Comparison of ENCODE assay signal across 19 cellular contexts in genomic region chr17:71432378-71433315, GRCh38.
A peak's percentile ranks its signal among the peaks of the same experiment; 100 is the strongest.
DNase-seq lines count a peak whose midpoint lies in the region; ATAC-seq and TF ChIP-seq lines count a peak whose summit lies in the region.
"Had no signal": no experiment of that assay in that cellular context is flagged by ENCODE, and none has a peak within 500 bp of the region (broad histone marks: within the 10 kb centered on the region; RNA-seq: fewer than 3 reads in every experiment).

No MANE protein-coding gene starts in this region.

- peaks cover 8% of the 10 kb centered on the region; the same call in 1 of the 2 replicates for H3K9me3 Mint-ChIP-seq in HFFc6
- H3K9me3 Mint-ChIP-seq in activated T-helper 1 cell treated with anti-CD3 and anti-CD28 coated beads, Interleukin-12 subunit alpha, Interleukin-12 subunit beta, Interleukin-2, Interleukin-4 antibody, amounts not matched to agents 30 ng/mL and 10 ng/mL and 1 ng/mL, durations not matched to agents 14 hours and 24 hours and 36 hours = peaks cover 22% of the 10 kb centered on the region

- peaks cover 11% of the 10 kb centered on the region for H3K36me3 Mint-ChIP-seq in HFFc6 (ENCODE audit: low read depth)
- H3K36me3 Mint-ChIP-seq in activated T-helper 1 cell treated with anti-CD3 and anti-CD28 coated beads, Interleukin-12 subunit alpha, Interleukin-12 subunit beta, Interleukin-2, Interleukin-4 antibody, amounts not matched to agents 30 ng/mL and 10 ng/mL and 1 ng/mL, durations not matched to agents 14 hours and 24 hours and 36 hours (ENCODE audit: low read depth) = no peaks in the 10 kb centered on the region
- H3K36me3 Mint-ChIP-seq: CD8-positive, alpha-beta memory T cell; IgD-negative memory B cell had no signal

- TSS peak; percentile 84 for BruUV-seq in mammary epithelial cell (replicated peaks; lab: Mats Ljungman, UMichigan)

- no peak for TF ChIP-seq CTCF in HFFc6 (IDR thresholded peaks at IDR 0.05)
- TF ChIP-seq CTCF in mammary epithelial cell (conservative IDR thresholded peaks at IDR 0.05 in 1 of 2, IDR thresholded peaks at IDR 0.05 in 1 of 2; ENCODE audit: extremely low read depth in 1 of 2, insufficient read depth in 1 of 2, low read depth in 1 of 2, low read length in 2 of 2) = no peak
- no peak for TF ChIP-seq CTCF in left lung (IDR thresholded peaks at IDR 0.05)

- DNase-seq in GM23248 (peak; percentile 50), HFFc6 (no peak), mammary epithelial cell (peak; percentile 83), trophoblast cell (no peak), left lung (no peak)
- DNase-seq in activated T-helper 1 cell treated with anti-CD3 and anti-CD28 coated beads, Interleukin-12 subunit alpha, Interleukin-12 subunit beta, Interleukin-2, Interleukin-4 antibody, amounts not matched to agents 30 ng/mL and 10 ng/mL and 1 ng/mL, durations not matched to agents 14 hours and 24 hours and 36 hours (ENCODE audit: low spot score) = no peak
- DNase-seq: ACHN; C1 segment of cervical spinal cord; CD8-positive, alpha-beta memory T cell; DMS53; Kasumi-1; NCI-H1092 treated with DMSO at 0.1 percent for 48 hours; NCI-H1694; NCI-H2227 treated with DMSO at 0.1 percent for 48 hours; NCI-H510A treated with DMSO at 0.1 percent for 48 hours; T-helper 17 cell had no signal

- peaks cover 18% of the 10 kb centered on the region; the same call in 1 of the 2 replicates for H3F3A ChIP-seq in GM23248 (ENCODE audit: insufficient read depth)

- no peak overlapping the region for H4K91ac ChIP-seq in trophoblast cell (ENCODE audit: low read depth, low read length)

- H4K12ac ChIP-seq in trophoblast cell (ENCODE audit: low read depth, low read length) = no peak overlapping the region

- in situ Hi-C loops in GM23248 (cut with MboI) (no loop called here), mammary epithelial cell (cut with MboI; ENCODE audit: low sequenced_read_pairs in 2 of 2) (loop anchor here in 1 of 2 donors (25.0 kb wide), 1 partner anchor 320 kb away; no protein-coding TSS in a partner anchor)

- ATAC-seq in HG02588 (IDR thresholded peaks at IDR 0.05; ENCODE audit: unreplicated experiment) = no peak
- ATAC-seq in left lung = no peak
- ATAC-seq: Panc1, T-helper 17 cell had no signal

- H2BK12ac ChIP-seq in trophoblast cell (ENCODE audit: low read length) = no peak overlapping the region

- H3K27ac Mint-ChIP-seq in HFFc6 = no peak overlapping the region; the same call in 1 of the 2 replicates
- H3K27ac Mint-ChIP-seq in activated T-helper 1 cell treated with anti-CD3 and anti-CD28 coated beads, Interleukin-12 subunit alpha, Interleukin-12 subunit beta, Interleukin-2, Interleukin-4 antibody, amounts not matched to agents 30 ng/mL and 10 ng/mL and 1 ng/mL, durations not matched to agents 14 hours and 24 hours and 36 hours = no peak overlapping the region
- H3K27ac Mint-ChIP-seq: CD8-positive, alpha-beta memory T cell; IgD-negative memory B cell; T-helper 17 cell had no signal

- H3K4me1 Mint-ChIP-seq in HFFc6 (ENCODE audit: low read depth) = peaks cover 52% of the 10 kb centered on the region
- H3K4me1 Mint-ChIP-seq in activated T-helper 1 cell treated with anti-CD3 and anti-CD28 coated beads, Interleukin-12 subunit alpha, Interleukin-12 subunit beta, Interleukin-2, Interleukin-4 antibody, amounts not matched to agents 30 ng/mL and 10 ng/mL and 1 ng/mL, durations not matched to agents 14 hours and 24 hours and 36 hours (ENCODE audit: low read depth) = no peaks in the 10 kb centered on the region
- H3K4me1 Mint-ChIP-seq: CD8-positive, alpha-beta memory T cell; IgD-negative memory B cell; T-helper 17 cell had no signal

- CTCF ChIA-PET in mammary epithelial cell (lab: Charles Lee; ENCODE audit: low non-redundant PET) = no interaction called here

- H3K9me2 ChIP-seq in GM23248 (ENCODE audit: insufficient read depth) = no peaks in the 10 kb centered on the region

- peak overlapping the region; percentile 5 for H3K23ac ChIP-seq in trophoblast cell (ENCODE audit: low read length)

- H2AFZ ChIP-seq in GM23248 (no peak overlapping the region), mammary epithelial cell (ENCODE audit: low read depth, low read length) (peak overlapping the region; percentile 12), trophoblast cell (ENCODE audit: insufficient read depth, low read length, poor library complexity) (no peak overlapping the region)

- peak overlapping the region; percentile 13; the same call in 1 of the 2 replicates for H3K4me3 Mint-ChIP-seq in HFFc6
- no peak overlapping the region for H3K4me3 Mint-ChIP-seq in activated T-helper 1 cell treated with anti-CD3 and anti-CD28 coated beads, Interleukin-12 subunit alpha, Interleukin-12 subunit beta, Interleukin-2, Interleukin-4 antibody, amounts not matched to agents 30 ng/mL and 10 ng/mL and 1 ng/mL, durations not matched to agents 14 hours and 24 hours and 36 hours
- H3K4me3 Mint-ChIP-seq: CD8-positive, alpha-beta memory T cell; IgD-negative memory B cell; T-helper 17 cell had no signal

- intact Hi-C loops in mammary epithelial cell (cut with micrococcal nuclease) = loop anchor here (1.0 kb wide), 1 partner anchor 8 kb away; no protein-coding TSS in a partner anchor
- intact Hi-C loops in left lung (cut with DNase I) = no loop called here
- intact Hi-C loops in activated T-helper 1 cell treated with anti-CD3 and anti-CD28 coated beads, Interleukin-12 subunit alpha, Interleukin-12 subunit beta, Interleukin-2, Interleukin-4 antibody, amounts not matched to agents 30 ng/mL and 10 ng/mL and 1 ng/mL, durations not matched to agents 14 hours and 24 hours and 36 hours (cut with micrococcal nuclease) = no loop called here

- no peak overlapping the region for H3K14ac ChIP-seq in trophoblast cell (ENCODE audit: low read length)

- no peak overlapping the region for H3K9ac ChIP-seq in GM23248
- H3K9ac ChIP-seq in mammary epithelial cell (ENCODE audit: insufficient read depth, low read length) = no peak overlapping the region
- no peak overlapping the region for H3K9ac ChIP-seq in trophoblast cell (ENCODE audit: low read length)

- H3K79me1 ChIP-seq in trophoblast cell (ENCODE audit: low read length) = no peaks in the 10 kb centered on the region

- dilution Hi-C loops in mammary epithelial cell (cut with HindIII; ENCODE audit: low sequenced_read_pairs) = no loop called here

- H3K4me2 ChIP-seq in GM23248 (ENCODE audit: unreplicated experiment) (no peak overlapping the region), mammary epithelial cell (ENCODE audit: insufficient read depth, low read depth, low read length) (peak overlapping the region; percentile 3), trophoblast cell (ENCODE audit: low read length) (no peak overlapping the region)

- no peak overlapping the region for H2BK5ac ChIP-seq in trophoblast cell (ENCODE audit: low read depth, low read length, poor library complexity)

- no peak overlapping the region for H4K8ac ChIP-seq in trophoblast cell (ENCODE audit: low read depth, low read length)

- H3K27me3 Mint-ChIP-seq in HFFc6 (ENCODE audit: insufficient read depth) = no peaks in the 10 kb centered on the region
- no peaks in the 10 kb centered on the region for H3K27me3 Mint-ChIP-seq in activated T-helper 1 cell treated with anti-CD3 and anti-CD28 coated beads, Interleukin-12 subunit alpha, Interleukin-12 subunit beta, Interleukin-2, Interleukin-4 antibody, amounts not matched to agents 30 ng/mL and 10 ng/mL and 1 ng/mL, durations not matched to agents 14 hours and 24 hours and 36 hours (ENCODE audit: insufficient read depth)
- H3K27me3 Mint-ChIP-seq: CD8-positive, alpha-beta memory T cell; IgD-negative memory B cell; T-helper 17 cell had no signal

- no peaks in the 10 kb centered on the region for H3K36me3 ChIP-seq in GM23248 (ENCODE audit: low read depth)
- H3K36me3 ChIP-seq in mammary epithelial cell (ENCODE audit: insufficient read depth, low read length) = no peaks in the 10 kb centered on the region
- no peaks in the 10 kb centered on the region for H3K36me3 ChIP-seq in trophoblast cell (ENCODE audit: control insufficient read depth in 1 of 2, insufficient read depth in 2 of 2, low read length in 2 of 2)
- H3K36me3 ChIP-seq in left lung = no peaks in the 10 kb centered on the region

- H2BK120ac ChIP-seq in trophoblast cell (ENCODE audit: insufficient read depth, low read length, poor library complexity) = no peak overlapping the region

- H4K20me1 ChIP-seq in GM23248 (ENCODE audit: insufficient read depth) (no peaks in the 10 kb centered on the region), mammary epithelial cell (ENCODE audit: insufficient read depth, low read length) (no peaks in the 10 kb centered on the region)

- H2AK5ac ChIP-seq in trophoblast cell (ENCODE audit: low read length) = no peak overlapping the region

- no peak overlapping the region for H3K4ac ChIP-seq in trophoblast cell (ENCODE audit: low read depth, low read length)

- H3K27me3 ChIP-seq in GM23248 (replicated peaks; ENCODE audit: insufficient read depth) (no peaks in the 10 kb centered on the region), mammary epithelial cell (ENCODE audit: insufficient read depth, low read length) (no peaks in the 10 kb centered on the region), trophoblast cell (ENCODE audit: insufficient read depth, low read length) (no peaks in the 10 kb centered on the region), left lung (no peaks in the 10 kb centered on the region)

- H3K27ac ChIP-seq in GM23248 (no peak overlapping the region; the same call in 1 of the 2 replicates), mammary epithelial cell (ENCODE audit: insufficient read depth, low read depth, low read length) (peak overlapping the region; percentile 86), trophoblast cell (ENCODE audit: low read depth, low read length) (no peak overlapping the region), left lung (no peak overlapping the region)

- H3K4me3 ChIP-seq in GM23248 (no peak overlapping the region), mammary epithelial cell (replicated peaks in 1 of 3; ENCODE audit: insufficient read depth in 1 of 3, low read depth in 2 of 3, low read length in 3 of 3) (no peak overlapping the region), trophoblast cell (ENCODE audit: low read depth, low read length) (no peak overlapping the region), left lung (no peak overlapping the region)

- H3K9me3 ChIP-seq in GM23248 (ENCODE audit: low read depth) (no peaks in the 10 kb centered on the region), mammary epithelial cell (replicated peaks; ENCODE audit: insufficient read depth, low read length) (peaks cover 9% of the 10 kb centered on the region), trophoblast cell (ENCODE audit: insufficient read depth, low read depth, low read length) (no peaks in the 10 kb centered on the region), left lung (peaks cover 0 to 11% of the 10 kb centered on the region in 2 donors)

- H3K18ac ChIP-seq in trophoblast cell (ENCODE audit: low read length) = no peak overlapping the region

- WGBS in GM23248 (ENCODE audit: low coverage in 1 of 2, low lambda C conversion rate in 2 of 2, missing lambda C conversion rate in 2 of 2), 2 experiments = 30 to 43% methylated on average over 2 of the region's 2 CpGs
- 6% methylated on average over 2 of the region's 2 CpGs for WGBS in mammary epithelial cell (ENCODE audit: low coverage, missing lambda C conversion rate)
- no CpG with 5 or more reads among the region's 2 CpGs for WGBS in trophoblast cell (ENCODE audit: extremely low coverage, insufficient coverage, insufficient read length)

- H3K4me1 ChIP-seq in GM23248 (ENCODE audit: insufficient read depth) (peaks cover 23% of the 10 kb centered on the region), mammary epithelial cell (ENCODE audit: insufficient read depth, low read length) (peaks cover 25% of the 10 kb centered on the region), trophoblast cell (ENCODE audit: control insufficient read depth in 1 of 2, insufficient read depth in 2 of 2, low read length in 2 of 2) (no peaks in the 10 kb centered on the region), left lung (no peaks in the 10 kb centered on the region)

- H3K79me2 ChIP-seq in GM23248 (ENCODE audit: insufficient read depth) (no peaks in the 10 kb centered on the region), mammary epithelial cell (ENCODE audit: insufficient read depth, low read length) (no peaks in the 10 kb centered on the region), trophoblast cell (ENCODE audit: control insufficient read depth, insufficient read depth, low read length, poor library complexity) (no peaks in the 10 kb centered on the region)

Comparison
In these comparisons a context has a peak if more than half of its experiments do, and no peak if none do; other contexts are left out.
1. DNase-seq: peak in GM23248 (single experiment) and mammary epithelial cell (single experiment); none in HFFc6 (single experiment), trophoblast cell (0 of 2), left lung (0 of 2) and activated T-helper 1 cell treated with anti-CD3 and anti-CD28 coated beads, Interleukin-12 subunit alpha, Interleukin-12 subunit beta, Interleukin-2, Interleukin-4 antibody, amounts not matched to agents 30 ng/mL and 10 ng/mL and 1 ng/mL, durations not matched to agents 14 hours and 24 hours and 36 hours (single experiment).